In genomic region chr10:43055217-43055616, GRCh38 we compare ENCODE assay signal across 14 cellular contexts. TPM values are rescaled to one million over a fixed set of nuclear protein-coding genes. Genes with fewer than 3 reads are reported as not detected.
DNase-seq lines count a peak whose midpoint lies in the region; ATAC-seq and TF ChIP-seq lines count a peak whose summit lies in the region.
"Had no signal": no experiment of that assay in that cellular context is flagged by ENCODE, and none has a peak within 500 bp of the region (broad histone marks: within the 10 kb centered on the region; RNA-seq: fewer than 3 reads in every experiment).

No MANE protein-coding gene starts in this region.

- no peaks in the 10 kb centered on the region for H3K36me3 ChIP-seq in liver (ENCODE audit: control insufficient read depth in 4 of 4, insufficient read depth in 3 of 4, low read depth in 1 of 4, low read length in 3 of 4)

- H3K9me3 Mint-ChIP-seq in CD14-positive monocyte: peaks cover 0 to 3% (median 0%) of the 10 kb centered on the region in 7 donors
- H3K9me3 Mint-ChIP-seq: CD8-positive, alpha-beta memory T cell had no signal

- H3K27ac Mint-ChIP-seq in CD14-positive monocyte: no peak overlapping the region
- H3K27ac Mint-ChIP-seq: B cell; CD8-positive, alpha-beta memory T cell; H9 had no signal

- H3K4me3 ChIP-seq in liver (ENCODE audit: low read depth in 1 of 3, low read length in 3 of 3): no peak overlapping the region
- H3K4me3 ChIP-seq: K562 had no signal

- no peak overlapping the region for H3K4me3 Mint-ChIP-seq in CD14-positive monocyte
- H3K4me3 Mint-ChIP-seq: B cell; CD8-positive, alpha-beta memory T cell; H9 had no signal

- no peak overlapping the region for H3K9ac ChIP-seq in liver (ENCODE audit: low read depth in 1 of 2, low read length in 2 of 2)

- peaks cover 10 to 22% (median 11%) of the 10 kb centered on the region in 3 donors for H3K27me3 Mint-ChIP-seq in CD14-positive monocyte (ENCODE audit: low read depth in 3 of 3)

- no peak for ATAC-seq in GM19463 (IDR thresholded peaks at IDR 0.05; ENCODE audit: unreplicated experiment)
- ATAC-seq in HG02759 (IDR thresholded peaks at IDR 0.05; ENCODE audit: unreplicated experiment): no peak
- ATAC-seq: K562 had no signal

- no peak for TF ChIP-seq RAD21 in liver (IDR thresholded peaks at IDR 0.05)

- intact Hi-C loops in CD14-positive monocyte (cut with micrococcal nuclease): no loop called here

- TF ChIP-seq CTCF in CD14-positive monocyte (IDR thresholded peaks at IDR 0.05) (no peak), VCaP (conservative IDR thresholded peaks at IDR 0.05) (no peak), liver (IDR thresholded peaks at IDR 0.05; ENCODE audit: low read depth, low read length, missing input control) (no peak)

- H3K4me1 ChIP-seq in liver (ENCODE audit: control insufficient read depth in 4 of 4, insufficient read depth in 4 of 4, low read length in 3 of 4): peaks cover 15 to 48% (median 40%) of the 10 kb centered on the region in 4 donors
- H3K4me1 ChIP-seq: Caco-2 had no signal

- WGBS in liver: 28% methylated on average over 3 of the region's 3 CpGs

- H3K4me1 Mint-ChIP-seq in CD14-positive monocyte: no peaks in the 10 kb centered on the region
- H3K4me1 Mint-ChIP-seq: B cell; CD8-positive, alpha-beta memory T cell; H9 had no signal

- peak; percentile 9 for DNase-seq in SHP77 treated with DMSO at 0.1 percent for 48 hours (lab: John Stamatoyannopoulos, UW)
- no peak for DNase-seq in SHP77 (lab: John Stamatoyannopoulos, UW)
- peak; percentile 4 for DNase-seq in CD14-positive monocyte (ENCODE audit: low spot score)
- DNase-seq: GOT3, H9 had no signal

- H3K27me3 ChIP-seq in liver (ENCODE audit: control insufficient read depth in 4 of 4, insufficient read depth in 4 of 4, low read length in 3 of 4): no peaks in the 10 kb centered on the region

- no peaks in the 10 kb centered on the region for H3K9me3 ChIP-seq in liver (ENCODE audit: control insufficient read depth in 4 of 4, low read length in 3 of 4)
- H3K9me3 ChIP-seq: Caco-2 had no signal

- no peaks in the 10 kb centered on the region for H3K36me3 Mint-ChIP-seq in CD14-positive monocyte
- H3K36me3 Mint-ChIP-seq: CD8-positive, alpha-beta memory T cell had no signal

- H3K27ac ChIP-seq in VCaP (peak overlapping the region; percentile 80), liver (ENCODE audit: low read depth in 1 of 2, low read length in 2 of 2) (no peak overlapping the region)
- H3K27ac ChIP-seq: HL-60 had no signal

TF ChIP-seq in liver, 16 proteins besides CTCF, POLR2A, EP300 and RAD21:
- TF ChIP-seq FOXA1 (IDR thresholded peaks at IDR 0.05) (peak; percentile 24), YY1 (IDR thresholded peaks at IDR 0.05) (peak; percentile 88), MAX (IDR thresholded peaks at IDR 0.05) (peak; percentile 17), JUND (IDR thresholded peaks at IDR 0.05) (no peak), HNF4A (conservative IDR thresholded peaks at IDR 0.05) (peak in 1 of 2 donors; percentile 53), RXRA (IDR thresholded peaks at IDR 0.05) (peak in 1 of 2 donors; percentile 74)

RNA-seq across cellular contexts. Expression of gene RET, which starts 21.7 kb away (rescaled TPM):
- polyA plus RNA-seq in CD14-positive monocyte (under 1 TPM; 0.08 to 0.14 TPM), liver (1 to 10 TPM in 1 of 2 donors, not detected in 1; 2.5 TPM)
- under 1 TPM; 0.09 to 0.33 TPM for total RNA-seq in liver
- total RNA-seq: Caco-2 had no signal
- polyA plus RNA-seq: K562 had no signal

Comparison
In these comparisons a context has a peak if more than half of its experiments do, and no peak if none do; other contexts are left out.
1. DNase-seq: peak in SHP77 treated with DMSO at 0.1 percent for 48 hours (single experiment) and CD14-positive monocyte (single experiment); none in SHP77 (0 of 2).